ENCODE assay signal across 8 cellular contexts in the genomic region with DNA sequence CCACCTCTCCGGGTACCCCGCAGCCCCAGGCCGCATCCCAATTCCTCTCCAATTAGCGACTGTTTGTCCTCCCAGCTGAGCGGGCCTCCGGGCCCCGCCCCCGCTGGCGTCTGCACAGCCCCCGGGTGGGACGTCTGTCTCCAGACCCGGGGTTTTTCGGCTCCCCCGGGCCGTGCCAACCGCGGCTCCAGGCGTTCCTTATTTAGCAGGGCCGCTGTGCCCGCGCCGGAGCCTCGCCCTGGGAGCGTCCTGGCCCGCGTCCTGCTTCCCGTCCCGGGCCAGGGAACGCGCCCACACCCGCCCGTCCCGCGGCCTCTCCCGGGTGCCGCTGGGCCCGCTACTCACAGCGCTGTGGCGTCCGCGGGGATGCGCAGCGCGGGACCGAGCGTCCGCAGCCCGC. TPM values are rescaled to one million over a fixed set of nuclear protein-coding genes. Genes with fewer than 3 reads are reported as not detected.
DNase-seq lines count a peak whose midpoint lies in the region; ATAC-seq and TF ChIP-seq lines count a peak whose summit lies in the region.
"Not testable (repeated sequence)": the region's sequence is repeated elsewhere in the genome, so short reads cannot be mapped to it uniquely, and the experiment has no call there.

No MANE protein-coding gene starts in this region.

- H4K20me1 ChIP-seq in neural progenitor cell (ENCODE audit: low read depth), result not testable (repeated sequence)

- ATAC-seq in stimulated activated naive CD8-positive, alpha-beta T cell treated with anti-CD3 and anti-CD28 coated beads, Interleukin-15, Interleukin-2, amounts not matched to agents 100 U/mL and 50 U/mL, for 24 hours, result not testable (repeated sequence)

- CTCF ChIA-PET in BJ (lab: Yijun Ruan, JAX), result not testable (repeated sequence)

- TF ChIP-seq CTCF in BJ (IDR thresholded peaks at IDR 0.05; ENCODE audit: insufficient read depth, low read depth, low read length); neural progenitor cell (IDR thresholded peaks at IDR 0.05): not testable (repeated sequence)

- not testable (repeated sequence) for H3K36me3 ChIP-seq in BJ (ENCODE audit: control insufficient read depth, insufficient read depth, low read length); HUES48 (ENCODE audit: control insufficient read depth, insufficient read depth, low read length); neural progenitor cell

- H3K79me2 ChIP-seq in neural progenitor cell (ENCODE audit: low read depth), result peaks cover 12% of the 10 kb centered on the region

- not testable (repeated sequence) for H3K36me3 Mint-ChIP-seq in neural progenitor cell

- POLR2A ChIA-PET in BJ (lab: Charles Lee), result not testable (repeated sequence)

- not testable (repeated sequence) for H2AFZ ChIP-seq in neural progenitor cell (replicated peaks)

- not testable (repeated sequence) for H3K27ac ChIP-seq in HUES48 (ENCODE audit: low read depth, low read length); neural progenitor cell

- H3K9ac ChIP-seq in HUES48 (ENCODE audit: low read depth, low read length); neural progenitor cell: not testable (repeated sequence)

- not testable (repeated sequence) for H3K27ac Mint-ChIP-seq in neural progenitor cell

- H3K27me3 ChIP-seq in BJ (ENCODE audit: control insufficient read depth, insufficient read depth, low read length); HUES48 (ENCODE audit: control insufficient read depth, insufficient read depth, low read length); neural progenitor cell: not testable (repeated sequence)

- peak overlapping the region; percentile 50 for H3K4me3 ChIP-seq in BJ (ENCODE audit: low read depth, low read length)
- peak overlapping the region; percentile 60 for H3K4me3 ChIP-seq in HUES48 (ENCODE audit: low read depth, low read length)
- peak overlapping the region; percentile 45 for H3K4me3 ChIP-seq in iPS-11a (ENCODE audit: low read depth, low read length)
- peak overlapping the region; percentile 63 for H3K4me3 ChIP-seq in neural progenitor cell

- H3K4me1 Mint-ChIP-seq in neural progenitor cell, result not testable (repeated sequence)

- H3K4me3 Mint-ChIP-seq in neural progenitor cell, result peak overlapping the region; percentile 82

- H3K4me1 ChIP-seq in HUES48 (ENCODE audit: control insufficient read depth, insufficient read depth, low read length); neural progenitor cell: not testable (repeated sequence)

- peak overlapping the region; percentile 67 for H3K4me2 ChIP-seq in neural progenitor cell

- H3K9me3 Mint-ChIP-seq in neural progenitor cell, result not testable (repeated sequence)

- H3K9me3 ChIP-seq in HUES48 (ENCODE audit: control insufficient read depth, insufficient read depth, low read length); neural progenitor cell (ENCODE audit: low read depth): not testable (repeated sequence)

- not testable (repeated sequence) for H3K27me3 Mint-ChIP-seq in neural progenitor cell (ENCODE audit: insufficient read depth, low read depth)

- H3F3A ChIP-seq in neural progenitor cell (ENCODE audit: low read depth), result not testable (repeated sequence)

- not testable (repeated sequence) for DNase-seq in BJ (ENCODE audit: low read depth)
- DNase-seq in RPMI8226, result peak; percentile 47
- DNase-seq in activated T-cell treated with anti-CD3 and anti-CD28 coated beads, Interleukin-2, amount 50 U/mL, for 48 hours, result peak; percentile 50 to 60
- DNase-seq in dermis blood vessel endothelial cell, result peak; percentile 43
- DNase-seq in neural progenitor cell (ENCODE audit: low spot score), result peak; percentile 42
- peak; percentile 32 for DNase-seq in stimulated activated naive CD8-positive, alpha-beta T cell treated with anti-CD3 and anti-CD28 coated beads, Interleukin-15, Interleukin-2, amounts not matched to agents 100 U/mL and 50 U/mL, for 24 hours

RNA-seq across cellular contexts. Expression of gene RRN3, which starts 59.9 kb away (rescaled TPM):
- polyA plus RNA-seq in BJ (2011; rRNA removed), result 20.0 and 35.1 TPM in 2 replicates
- 14.7 and 18.4 TPM in 2 replicates for polyA minus RNA-seq in BJ (2011; rRNA and poly(A)+ RNA removed)
- 34.3 and 44.2 TPM in 2 replicates for total RNA-seq in dermis blood vessel endothelial cell
- 34.4 and 39.1 TPM in 2 replicates for total RNA-seq in neural progenitor cell (ENCODE audit: low replicate concordance)
